ENCODE assay signal across 19 cellular contexts in genomic region chr6:28947831-28948270, GRCh38. TPM values are rescaled to one million over a fixed set of nuclear protein-coding genes. Genes with fewer than 3 reads are reported as not detected.
A peak's percentile ranks its signal among the peaks of the same experiment; 100 is the strongest.
DNase-seq lines count a peak whose midpoint lies in the region; TF ChIP-seq lines count a peak whose summit lies in the region.
"Had no signal": no experiment of that assay in that cellular context is flagged by ENCODE, and none has a peak within 500 bp of the region (broad histone marks: within the 10 kb centered on the region; RNA-seq: fewer than 3 reads in every experiment).

No MANE protein-coding gene starts in this region.

- H3K27ac Mint-ChIP-seq in progenitor cell of endocrine pancreas = peak overlapping the region; percentile 31
- H3K27ac Mint-ChIP-seq: activated CD8-positive, alpha-beta T cell treated with anti-CD3 and anti-CD28 coated beads, Interleukin-2, amount 10 ng/mL, durations not matched to agents 7 days and 5 days; CD4-positive, CD25-positive, alpha-beta regulatory T cell; IgD-negative memory B cell; natural killer cell treated with Interleukin-12 subunit alpha and Interleukin-12 subunit beta and Interleukin-15 and Interleukin-18, amount 100 ng/mL, for 72 hours had no signal

- H3K36me3 ChIP-seq in GM23248 (ENCODE audit: low read depth) = no peaks in the 10 kb centered on the region
- H3K36me3 ChIP-seq: heart right ventricle had no signal

- peaks cover 19% of the 10 kb centered on the region for H3F3A ChIP-seq in GM23248 (ENCODE audit: insufficient read depth)

- H3K9ac ChIP-seq in GM23248 = no peak overlapping the region

- no peaks in the 10 kb centered on the region for H3K9me3 ChIP-seq in GM23248 (ENCODE audit: low read depth)
- H3K9me3 ChIP-seq: heart right ventricle had no signal

- H3K36me3 Mint-ChIP-seq in progenitor cell of endocrine pancreas (ENCODE audit: insufficient read depth) = no peaks in the 10 kb centered on the region
- H3K36me3 Mint-ChIP-seq: brain; CD4-positive, CD25-positive, alpha-beta regulatory T cell; IgD-negative memory B cell; natural killer cell treated with Interleukin-12 subunit alpha and Interleukin-12 subunit beta and Interleukin-15 and Interleukin-18, amount 100 ng/mL, for 72 hours had no signal

- H3K27me3 ChIP-seq in GM23248 (replicated peaks; ENCODE audit: insufficient read depth) = no peaks in the 10 kb centered on the region

- H3K4me3 Mint-ChIP-seq in progenitor cell of endocrine pancreas (ENCODE audit: low read depth) = no peak overlapping the region
- H3K4me3 Mint-ChIP-seq: activated CD8-positive, alpha-beta T cell treated with anti-CD3 and anti-CD28 coated beads, Interleukin-2, amount 10 ng/mL, durations not matched to agents 7 days and 5 days; IgD-negative memory B cell; natural killer cell treated with Interleukin-12 subunit alpha and Interleukin-12 subunit beta and Interleukin-15 and Interleukin-18, amount 100 ng/mL, for 72 hours had no signal

- H3K27me3 Mint-ChIP-seq in progenitor cell of endocrine pancreas = no peaks in the 10 kb centered on the region

- H3K9me2 ChIP-seq in GM23248 (ENCODE audit: insufficient read depth) = no peaks in the 10 kb centered on the region

- H3K4me2 ChIP-seq in GM23248 (ENCODE audit: unreplicated experiment) = no peak overlapping the region

- intact Hi-C loops in head of caudate nucleus (cut with DNase I) = no loop called here

- H3K4me3 ChIP-seq in GM23248 (no peak overlapping the region), epithelial cell of esophagus (ENCODE audit: low read length) (no peak overlapping the region)
- H3K4me3 ChIP-seq: heart right ventricle had no signal

- in situ Hi-C loops in GM23248 (cut with MboI) = no loop called here

- H3K79me2 ChIP-seq in GM23248 (ENCODE audit: insufficient read depth) = no peaks in the 10 kb centered on the region

- 93 to 96% methylated on average over 1 of the region's 1 CpG for WGBS in GM23248 (ENCODE audit: low coverage in 1 of 2, low lambda C conversion rate in 2 of 2, missing lambda C conversion rate in 2 of 2), 2 experiments

- DNase-seq in GM23248 = peak; percentile 30
- DNase-seq in RKO (ENCODE audit: low spot score) = peak; percentile 84
- DNase-seq in epithelial cell of esophagus (ENCODE audit: low read depth) = peak; percentile 73
- no peak for DNase-seq in progenitor cell of endocrine pancreas (ENCODE audit: low spot score, unreplicated experiment)
- DNase-seq in activated effector memory CD4-positive, alpha-beta T cell treated with Interleukin-2 at 50 U/mL for 16 hours = no peak
- DNase-seq in head of caudate nucleus = no peak
- no peak for DNase-seq in NK-92 (lab: John Stamatoyannopoulos, UW; ENCODE audit: unreplicated experiment)
- no peak for DNase-seq in cerebellar nuclear complex (lab: John Stamatoyannopoulos, UW)
- DNase-seq: activated CD8-positive, alpha-beta T cell treated with anti-CD3 and anti-CD28 coated beads, Interleukin-2, amount 10 ng/mL, durations not matched to agents 7 days and 5 days; activated effector memory CD4-positive, alpha-beta T cell treated with anti-CD3 and anti-CD28 coated beads, Interleukin-2, amount 50 U/mL, for 16 hours; CD4-positive, CD25-positive, alpha-beta regulatory T cell; heart right ventricle; left ventricle myocardium superior; NCI-H1436; NCI-H446 treated with DMSO at 0.1 percent for 48 hours; Right ventricle myocardium superior had no signal

- H3K4me1 Mint-ChIP-seq in progenitor cell of endocrine pancreas (ENCODE audit: low read depth) = peaks cover 10% of the 10 kb centered on the region

- H4K20me1 ChIP-seq in GM23248 (ENCODE audit: insufficient read depth) = no peaks in the 10 kb centered on the region

- TF ChIP-seq CTCF in epithelial cell of esophagus (IDR thresholded peaks at IDR 0.05; ENCODE audit: insufficient read depth, low read depth, low read length, missing control alignments) (no peak), progenitor cell of endocrine pancreas (IDR thresholded peaks at IDR 0.05; ENCODE audit: unreplicated experiment) (no peak)

- no peak overlapping the region for H3K27ac ChIP-seq in GM23248
- H3K27ac ChIP-seq: heart right ventricle had no signal

- no peak overlapping the region for H2AFZ ChIP-seq in GM23248

- peaks cover 3% of the 10 kb centered on the region for H3K9me3 Mint-ChIP-seq in progenitor cell of endocrine pancreas (ENCODE audit: low read depth)
- H3K9me3 Mint-ChIP-seq: natural killer cell treated with Interleukin-12 subunit alpha and Interleukin-12 subunit beta and Interleukin-15 and Interleukin-18, amount 100 ng/mL, for 72 hours had no signal

- H3K4me1 ChIP-seq in GM23248 (ENCODE audit: insufficient read depth) = no peaks in the 10 kb centered on the region

RNA-seq across cellular contexts. Expression of gene TRIM27, which starts 24.1 kb away (rescaled TPM):
- 56.1 and 67.7 TPM in 2 replicates for total RNA-seq in GM23248 (2014; rRNA removed; shearing (Covaris generic))
- 40.2 and 42.1 TPM in 2 replicates for polyA plus RNA-seq in GM23248 (2016; fragmentation: Nextera tagmentation; extraction: Ambion mirVana)
- 91.8 and 97.3 TPM in 2 replicates for total RNA-seq in progenitor cell of endocrine pancreas

RNA-seq across cellular contexts. Expression of gene ZNF311, which starts 57.3 kb away (rescaled TPM):
- 0.54 and 0.76 TPM in 2 replicates for total RNA-seq in GM23248 (2014; rRNA removed; shearing (Covaris generic))
- 0.67 and 0.93 TPM in 2 replicates for polyA plus RNA-seq in GM23248 (2016; fragmentation: Nextera tagmentation; extraction: Ambion mirVana)
- 0.91 and 1.4 TPM in 2 replicates for total RNA-seq in progenitor cell of endocrine pancreas
- total RNA-seq: CD4-positive, CD25-positive, alpha-beta regulatory T cell had no signal
- polyA plus RNA-seq: IgD-negative memory B cell had no signal

Comparison
In these comparisons a context has a peak if more than half of its experiments do, and no peak if none do; other contexts are left out.
1. DNase-seq: peak in GM23248 (single experiment), RKO (single experiment) and epithelial cell of esophagus (single experiment); none in progenitor cell of endocrine pancreas (single experiment), activated effector memory CD4-positive, alpha-beta T cell treated with Interleukin-2 at 50 U/mL for 16 hours (single experiment), head of caudate nucleus (0 of 42), NK-92 (single experiment) and cerebellar nuclear complex (0 of 2).